Comparison of ENCODE assay signal across 8 cellular contexts in genomic region chr20:45362804-45363610, GRCh38. TPM values are rescaled to one million over a fixed set of nuclear protein-coding genes. Genes with fewer than 3 reads are reported as not detected.
DNase-seq lines count a peak whose midpoint lies in the region; ATAC-seq and TF ChIP-seq lines count a peak whose summit lies in the region.

TSS of gene SYS1 (plus strand) at chr20:45363156. CDS start at chr20:45363532, 376 bp downstream.

- ATAC-seq in GM19468 (IDR thresholded peaks at IDR 0.05; ENCODE audit: extremely low read depth, unreplicated experiment) (peak; percentile 72), lower lobe of right lung (peak; percentile 90 to 93)

- intact Hi-C loops in lower lobe of right lung (cut with DNase I), result no loop called here

- peak within 1 kb of the TSS; percentile 87 for H3K4me3 ChIP-seq in lower lobe of right lung

- H3K27me3 ChIP-seq in lower lobe of right lung (ENCODE audit: low read depth), result no peaks in the 10 kb centered on the region

- H3K9me3 ChIP-seq in lower lobe of right lung, result no peaks in the 10 kb centered on the region

- peak; percentile 89 for TF ChIP-seq CTCF in lower lobe of right lung (IDR thresholded peaks at IDR 0.05)

- peak within 1 kb of the TSS; percentile 92 for H3K27ac ChIP-seq in lower lobe of right lung

- peaks cover 74% of the 10 kb centered on the region for H3K4me1 ChIP-seq in lower lobe of right lung

- DNase-seq in COLO829 (ENCODE audit: low spot score) (peak; percentile 100), HS-5 (ENCODE audit: low read depth) (peak; percentile 99), NK-92 (lab: John Stamatoyannopoulos, UW; ENCODE audit: unreplicated experiment) (peak; percentile 94), lower lobe of right lung (peak; percentile 99)
- DNase-seq in activated CD8-positive, alpha-beta memory T cell treated with anti-CD3 and anti-CD28 coated beads for 1 hour (ENCODE audit: extremely low read depth in 1 of 2, low read depth in 1 of 2), result peak; percentile 96 to 97
- DNase-seq in effector CD4-positive, alpha-beta T cell, result peak; percentile 98
- DNase-seq in stimulated activated CD4-positive, alpha-beta T cell treated with anti-CD3 and anti-CD28 coated beads, TNF-alpha, amount 100 ng/mL, for 24 hours (ENCODE audit: low read depth in 3 of 3), result peak; percentile 97 to 99 (median 99)

- peaks cover 29% of the 10 kb centered on the region for H3K36me3 ChIP-seq in lower lobe of right lung

RNA-seq across cellular contexts. Expression of gene SYS1, which starts in this region (rescaled TPM):
- 69.3 TPM for total RNA-seq in lower lobe of right lung

Comparison
In these comparisons a context has a peak if more than half of its experiments do, and no peak if none do; other contexts are left out.
1. Peak in every context shown above with its lines: DNase-seq, ATAC-seq, H3K4me3 ChIP-seq and H3K27ac ChIP-seq.